ENCODE assay signal across 14 cellular contexts in the genomic region with DNA sequence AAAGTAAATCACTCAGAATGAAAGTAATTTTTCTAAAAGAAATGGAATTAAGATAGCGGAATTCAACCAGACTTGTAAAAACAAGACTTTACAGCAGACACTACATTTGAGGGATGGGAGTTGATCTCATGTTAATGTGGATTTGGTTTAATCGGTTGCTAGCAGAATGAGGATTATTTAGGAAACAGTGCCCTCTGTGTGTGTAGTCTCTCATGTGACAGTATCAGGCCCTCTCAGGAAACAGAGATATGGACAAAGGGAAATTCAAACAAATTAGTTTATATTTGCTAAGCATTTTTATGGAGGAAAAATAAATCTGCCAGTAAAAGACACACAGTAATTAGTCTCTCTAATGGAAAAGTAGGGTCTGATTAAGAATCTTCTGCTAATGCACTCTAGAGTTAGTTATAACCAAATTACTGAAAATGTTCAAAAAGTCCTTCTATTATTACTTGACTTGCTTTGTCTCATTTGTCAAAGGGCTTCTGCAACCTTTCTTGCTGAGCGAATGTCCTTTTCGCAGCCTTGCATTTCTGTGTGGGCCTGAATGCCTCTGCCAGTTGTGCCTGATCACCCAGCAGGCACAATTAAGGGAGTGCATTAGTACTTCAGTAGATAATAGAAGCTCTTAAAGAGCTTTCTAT.
DNase-seq lines count a peak whose midpoint lies in the region; ATAC-seq and TF ChIP-seq lines count a peak whose summit lies in the region.
"Had no signal": no experiment of that assay in that cellular context is flagged by ENCODE, and none has a peak within 500 bp of the region (broad histone marks: within the 10 kb centered on the region; RNA-seq: fewer than 3 reads in every experiment).

No MANE protein-coding gene starts in this region.

- ATAC-seq in WTC11 (peak; percentile 46; the same call in 1 of the 2 replicates), GM21515 (IDR thresholded peaks at IDR 0.05; ENCODE audit: unreplicated experiment) (no peak), omental fat pad (ENCODE audit: low FRiP score) (no peak)
- ATAC-seq: activated CD4-positive, alpha-beta T cell treated with anti-CD3 and anti-CD28 coated beads for 36 hours had no signal

- peak; percentile 6 for DNase-seq in AG10803 (ENCODE audit: low read depth)
- peak; percentile 77 for DNase-seq in NCI-H146 (lab: John Stamatoyannopoulos, UW)
- no peak for DNase-seq in WTC11 (ENCODE audit: low spot score)
- DNase-seq in kidney tubule cell (ENCODE audit: low spot score) = peak; percentile 4
- no peak for DNase-seq in DMS53 treated with DMSO at 0.1 percent for 48 hours (lab: John Stamatoyannopoulos, UW; ENCODE audit: unreplicated experiment)
- no peak for DNase-seq in NOMO-1 treated with dmso at 0.1 percent for 144 hours (lab: John Stamatoyannopoulos, UW; ENCODE audit: unreplicated experiment)
- no peak for DNase-seq in omental fat pad (ENCODE audit: low spot score)
- DNase-seq: activated CD4-positive, alpha-beta T cell treated with anti-CD3 and anti-CD28 coated beads for 36 hours; activated gamma-delta T cell; AML-193; NCI-H226 had no signal

- no peaks in the 10 kb centered on the region for H3K36me3 Mint-ChIP-seq in WTC11

- H3K4me3 Mint-ChIP-seq in WTC11 = no peak overlapping the region
- H3K4me3 Mint-ChIP-seq: activated CD4-positive, alpha-beta T cell treated with anti-CD3 and anti-CD28 coated beads for 36 hours had no signal

- peaks cover 21% of the 10 kb centered on the region for H3K4me1 Mint-ChIP-seq in WTC11
- H3K4me1 Mint-ChIP-seq: activated CD4-positive, alpha-beta T cell treated with anti-CD3 and anti-CD28 coated beads for 36 hours had no signal

- H3K9me3 Mint-ChIP-seq in WTC11 = no peaks in the 10 kb centered on the region

- no peaks in the 10 kb centered on the region for H3K27me3 Mint-ChIP-seq in WTC11 (ENCODE audit: low read depth)
- H3K27me3 Mint-ChIP-seq: activated CD4-positive, alpha-beta T cell treated with anti-CD3 and anti-CD28 coated beads for 36 hours had no signal

- H3K27ac Mint-ChIP-seq in WTC11 = no peak overlapping the region
- H3K27ac Mint-ChIP-seq: activated CD4-positive, alpha-beta T cell treated with anti-CD3 and anti-CD28 coated beads for 36 hours had no signal

- POLR2A ChIA-PET in WTC11 (lab: Charles Lee) = no interaction called here

- CTCF ChIA-PET in WTC11 (lab: Charles Lee) = no interaction called here

- TF ChIP-seq CTCF in AG10803 (conservative IDR thresholded peaks at IDR 0.05; ENCODE audit: low read length) (peak; percentile 32), WTC11 (IDR thresholded peaks at IDR 0.05) (no peak), omental fat pad (IDR thresholded peaks at IDR 0.05) (no peak)

- H3K4me3 ChIP-seq in AG10803 (ENCODE audit: low read length) = no peak overlapping the region
- H3K4me3 ChIP-seq: SK-N-MC, suprapubic skin had no signal

TF ChIP-seq in WTC11, 78 proteins besides CTCF, POLR2A, EP300 and RAD21:
- TF ChIP-seq EMX1 (CRISPR knock-in tag; IDR thresholded peaks at IDR 0.05) (no peak), CREM (CRISPR knock-in tag; IDR thresholded peaks at IDR 0.05) (no peak)
- TF ChIP-seq, protein P1, sequence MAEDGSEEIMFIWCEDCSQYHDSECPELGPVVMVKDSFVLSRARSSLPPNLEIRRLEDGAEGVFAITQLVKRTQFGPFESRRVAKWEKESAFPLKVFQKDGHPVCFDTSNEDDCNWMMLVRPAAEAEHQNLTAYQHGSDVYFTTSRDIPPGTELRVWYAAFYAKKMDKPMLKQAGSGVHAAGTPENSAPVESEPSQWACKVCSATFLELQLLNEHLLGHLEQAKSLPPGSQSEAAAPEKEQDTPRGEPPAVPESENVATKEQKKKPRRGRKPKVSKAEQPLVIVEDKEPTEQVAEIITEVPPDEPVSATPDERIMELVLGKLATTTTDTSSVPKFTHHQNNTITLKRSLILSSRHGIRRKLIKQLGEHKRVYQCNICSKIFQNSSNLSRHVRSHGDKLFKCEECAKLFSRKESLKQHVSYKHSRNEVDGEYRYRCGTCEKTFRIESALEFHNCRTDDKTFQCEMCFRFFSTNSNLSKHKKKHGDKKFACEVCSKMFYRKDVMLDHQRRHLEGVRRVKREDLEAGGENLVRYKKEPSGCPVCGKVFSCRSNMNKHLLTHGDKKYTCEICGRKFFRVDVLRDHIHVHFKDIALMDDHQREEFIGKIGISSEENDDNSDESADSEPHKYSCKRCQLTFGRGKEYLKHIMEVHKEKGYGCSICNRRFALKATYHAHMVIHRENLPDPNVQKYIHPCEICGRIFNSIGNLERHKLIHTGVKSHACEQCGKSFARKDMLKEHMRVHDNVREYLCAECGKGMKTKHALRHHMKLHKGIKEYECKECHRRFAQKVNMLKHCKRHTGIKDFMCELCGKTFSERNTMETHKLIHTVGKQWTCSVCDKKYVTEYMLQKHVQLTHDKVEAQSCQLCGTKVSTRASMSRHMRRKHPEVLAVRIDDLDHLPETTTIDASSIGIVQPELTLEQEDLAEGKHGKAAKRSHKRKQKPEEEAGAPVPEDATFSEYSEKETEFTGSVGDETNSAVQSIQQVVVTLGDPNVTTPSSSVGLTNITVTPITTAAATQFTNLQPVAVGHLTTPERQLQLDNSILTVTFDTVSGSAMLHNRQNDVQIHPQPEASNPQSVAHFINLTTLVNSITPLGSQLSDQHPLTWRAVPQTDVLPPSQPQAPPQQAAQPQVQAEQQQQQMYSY (CRISPR knock-in tag; IDR thresholded peaks at IDR 0.05) = no peak
- TF ChIP-seq, protein P2, sequence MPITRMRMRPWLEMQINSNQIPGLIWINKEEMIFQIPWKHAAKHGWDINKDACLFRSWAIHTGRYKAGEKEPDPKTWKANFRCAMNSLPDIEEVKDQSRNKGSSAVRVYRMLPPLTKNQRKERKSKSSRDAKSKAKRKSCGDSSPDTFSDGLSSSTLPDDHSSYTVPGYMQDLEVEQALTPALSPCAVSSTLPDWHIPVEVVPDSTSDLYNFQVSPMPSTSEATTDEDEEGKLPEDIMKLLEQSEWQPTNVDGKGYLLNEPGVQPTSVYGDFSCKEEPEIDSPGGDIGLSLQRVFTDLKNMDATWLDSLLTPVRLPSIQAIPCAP (CRISPR knock-in tag; IDR thresholded peaks at IDR 0.05) = no peak
- TF ChIP-seq, protein P3, sequence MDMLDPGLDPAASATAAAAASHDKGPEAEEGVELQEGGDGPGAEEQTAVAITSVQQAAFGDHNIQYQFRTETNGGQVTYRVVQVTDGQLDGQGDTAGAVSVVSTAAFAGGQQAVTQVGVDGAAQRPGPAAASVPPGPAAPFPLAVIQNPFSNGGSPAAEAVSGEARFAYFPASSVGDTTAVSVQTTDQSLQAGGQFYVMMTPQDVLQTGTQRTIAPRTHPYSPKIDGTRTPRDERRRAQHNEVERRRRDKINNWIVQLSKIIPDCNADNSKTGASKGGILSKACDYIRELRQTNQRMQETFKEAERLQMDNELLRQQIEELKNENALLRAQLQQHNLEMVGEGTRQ (CRISPR knock-in tag; IDR thresholded peaks at IDR 0.05) = no peak
TF ChIP-seq in WTC11: peak in this region for 0.

Comparison
In these comparisons a context has a peak if more than half of its experiments do, and no peak if none do; other contexts are left out.
1. DNase-seq: peak in AG10803 (single experiment), NCI-H146 (single experiment) and kidney tubule cell (single experiment); none in WTC11 (single experiment), DMS53 treated with DMSO at 0.1 percent for 48 hours (single experiment), NOMO-1 treated with dmso at 0.1 percent for 144 hours (single experiment) and omental fat pad (single experiment).